1 cellular context compared by ENCODE assay signal in the genomic region with DNA sequence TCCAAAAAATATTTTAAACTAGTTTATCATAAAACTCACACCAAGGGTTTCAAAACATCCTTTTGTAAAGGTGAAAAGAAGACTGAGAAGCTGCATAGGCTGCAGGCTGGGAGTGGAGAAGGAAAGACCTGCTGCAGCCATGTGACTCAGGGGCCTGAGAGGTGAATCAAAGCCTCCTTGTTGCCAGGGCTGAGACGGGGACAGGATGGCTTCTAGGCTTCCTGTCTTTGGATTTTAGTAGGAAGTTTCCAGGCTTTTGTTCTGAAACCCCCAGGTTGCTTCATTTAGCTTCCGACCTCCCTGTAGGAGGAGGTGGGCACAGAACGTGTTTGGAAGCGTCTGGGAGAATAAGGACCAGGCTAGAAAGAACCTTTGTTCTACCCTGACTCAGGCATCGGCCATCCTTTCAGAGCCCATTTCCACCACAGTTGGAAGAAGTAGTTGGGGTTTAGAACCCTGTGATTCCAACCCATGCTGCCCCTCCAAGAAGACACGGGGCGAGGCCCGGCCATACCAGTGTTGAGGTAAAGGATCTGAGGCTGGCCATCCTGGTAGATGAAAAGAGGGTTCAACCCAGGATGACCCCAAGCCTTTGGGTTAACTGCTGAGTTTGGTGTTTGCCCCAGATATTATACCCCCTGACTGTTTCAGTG.
TF ChIP-seq lines count a peak whose summit lies in the region.

No MANE protein-coding gene starts in this region.

TF ChIP-seq in HCT116, 20 proteins besides CTCF, POLR2A, EP300 and RAD21 (continued from another document):
- TF ChIP-seq, protein P1, sequence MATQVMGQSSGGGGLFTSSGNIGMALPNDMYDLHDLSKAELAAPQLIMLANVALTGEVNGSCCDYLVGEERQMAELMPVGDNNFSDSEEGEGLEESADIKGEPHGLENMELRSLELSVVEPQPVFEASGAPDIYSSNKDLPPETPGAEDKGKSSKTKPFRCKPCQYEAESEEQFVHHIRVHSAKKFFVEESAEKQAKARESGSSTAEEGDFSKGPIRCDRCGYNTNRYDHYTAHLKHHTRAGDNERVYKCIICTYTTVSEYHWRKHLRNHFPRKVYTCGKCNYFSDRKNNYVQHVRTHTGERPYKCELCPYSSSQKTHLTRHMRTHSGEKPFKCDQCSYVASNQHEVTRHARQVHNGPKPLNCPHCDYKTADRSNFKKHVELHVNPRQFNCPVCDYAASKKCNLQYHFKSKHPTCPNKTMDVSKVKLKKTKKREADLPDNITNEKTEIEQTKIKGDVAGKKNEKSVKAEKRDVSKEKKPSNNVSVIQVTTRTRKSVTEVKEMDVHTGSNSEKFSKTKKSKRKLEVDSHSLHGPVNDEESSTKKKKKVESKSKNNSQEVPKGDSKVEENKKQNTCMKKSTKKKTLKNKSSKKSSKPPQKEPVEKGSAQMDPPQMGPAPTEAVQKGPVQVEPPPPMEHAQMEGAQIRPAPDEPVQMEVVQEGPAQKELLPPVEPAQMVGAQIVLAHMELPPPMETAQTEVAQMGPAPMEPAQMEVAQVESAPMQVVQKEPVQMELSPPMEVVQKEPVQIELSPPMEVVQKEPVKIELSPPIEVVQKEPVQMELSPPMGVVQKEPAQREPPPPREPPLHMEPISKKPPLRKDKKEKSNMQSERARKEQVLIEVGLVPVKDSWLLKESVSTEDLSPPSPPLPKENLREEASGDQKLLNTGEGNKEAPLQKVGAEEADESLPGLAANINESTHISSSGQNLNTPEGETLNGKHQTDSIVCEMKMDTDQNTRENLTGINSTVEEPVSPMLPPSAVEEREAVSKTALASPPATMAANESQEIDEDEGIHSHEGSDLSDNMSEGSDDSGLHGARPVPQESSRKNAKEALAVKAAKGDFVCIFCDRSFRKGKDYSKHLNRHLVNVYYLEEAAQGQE (IDR thresholded peaks at IDR 0.05; ENCODE audit: low read depth), result no peak
- TF ChIP-seq SP1 (IDR thresholded peaks at IDR 0.05; ENCODE audit: low read depth) (no peak), ZNF274 (IDR thresholded peaks at IDR 0.05; ENCODE audit: low read depth, low read length) (no peak), ZFX (IDR thresholded peaks at IDR 0.05) (no peak), SIN3A (IDR thresholded peaks at IDR 0.05; ENCODE audit: low read depth) (no peak), CBX3 (IDR thresholded peaks at IDR 0.05; ENCODE audit: low read depth) (no peak), JUND (IDR thresholded peaks at IDR 0.05) (no peak)
- TF ChIP-seq, protein P2, sequence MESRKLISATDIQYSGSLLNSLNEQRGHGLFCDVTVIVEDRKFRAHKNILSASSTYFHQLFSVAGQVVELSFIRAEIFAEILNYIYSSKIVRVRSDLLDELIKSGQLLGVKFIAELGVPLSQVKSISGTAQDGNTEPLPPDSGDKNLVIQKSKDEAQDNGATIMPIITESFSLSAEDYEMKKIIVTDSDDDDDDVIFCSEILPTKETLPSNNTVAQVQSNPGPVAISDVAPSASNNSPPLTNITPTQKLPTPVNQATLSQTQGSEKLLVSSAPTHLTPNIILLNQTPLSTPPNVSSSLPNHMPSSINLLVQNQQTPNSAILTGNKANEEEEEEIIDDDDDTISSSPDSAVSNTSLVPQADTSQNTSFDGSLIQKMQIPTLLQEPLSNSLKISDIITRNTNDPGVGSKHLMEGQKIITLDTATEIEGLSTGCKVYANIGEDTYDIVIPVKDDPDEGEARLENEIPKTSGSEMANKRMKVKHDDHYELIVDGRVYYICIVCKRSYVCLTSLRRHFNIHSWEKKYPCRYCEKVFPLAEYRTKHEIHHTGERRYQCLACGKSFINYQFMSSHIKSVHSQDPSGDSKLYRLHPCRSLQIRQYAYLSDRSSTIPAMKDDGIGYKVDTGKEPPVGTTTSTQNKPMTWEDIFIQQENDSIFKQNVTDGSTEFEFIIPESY (IDR thresholded peaks at IDR 0.05; ENCODE audit: extremely low read depth, insufficient replicate concordance, low read length), result no peak
